In genomic region chr6:31197559-31198305, GRCh38 we compare ENCODE assay signal across 8 cellular contexts. TPM values are rescaled to one million over a fixed set of nuclear protein-coding genes. Genes with fewer than 3 reads are reported as not detected.
DNase-seq lines count a peak whose midpoint lies in the region; ATAC-seq and TF ChIP-seq lines count a peak whose summit lies in the region.

No MANE protein-coding gene starts in this region.

- H3F3A ChIP-seq in MM.1S (ENCODE audit: insufficient read depth, low read length) = peaks cover 33% of the 10 kb centered on the region

- in situ Hi-C loops in HAP-1 (cut with MboI; ENCODE audit: low sequenced_read_pairs) = loop anchor here (5.0 kb wide), 1 partner anchor 170 kb away; no protein-coding TSS in a partner anchor

- WGBS in gastroesophageal sphincter (ENCODE audit: low coverage in 1 of 2), 2 donors = 0% methylated on average over 1 to 6 of the region's 45 CpGs

- H3K79me2 ChIP-seq in MM.1S (ENCODE audit: low read length) = peaks cover 30% of the 10 kb centered on the region

- peak; percentile 90 for DNase-seq in ELF-1 (ENCODE audit: low read depth, low spot score)
- DNase-seq in HAP-1 (ENCODE audit: low spot score in 2 of 2) = peak; percentile 72 to 92
- DNase-seq in MM.1S = peak; percentile 93
- DNase-seq in SIG-M5 treated with dmso at 0.1 percent for 504 hours (lab: John Stamatoyannopoulos, UW; ENCODE audit: unreplicated experiment) = peak; percentile 88
- DNase-seq in activated gamma-delta T cell treated with anti-CD3 and anti-CD28 coated beads, Interleukin-2, amount 50 U/mL, for 16 hours (ENCODE audit: low read depth) = peak; percentile 85
- peak in 48 of 49 donors; percentile 31 to 95 (median 71) for DNase-seq in substantia nigra (lab: John Stamatoyannopoulos, UW)

- TF ChIP-seq EP300 in gastroesophageal sphincter (IDR thresholded peaks at IDR 0.05) = no peak

- H3K9ac ChIP-seq in MM.1S (ENCODE audit: low read length) = peak overlapping the region; percentile 96

- peak; percentile 92 for ATAC-seq in gastroesophageal sphincter

- no peak for TF ChIP-seq CTCF in MM.1S (IDR thresholded peaks at IDR 0.05; ENCODE audit: low read length)
- TF ChIP-seq CTCF in gastroesophageal sphincter (IDR thresholded peaks at IDR 0.05) = peak in 2 of 4 experiments; percentile 12 to 20
- TF ChIP-seq CTCF in neutrophil (IDR thresholded peaks at IDR 0.05) = peak; percentile 51

- H3K4me1 ChIP-seq in HAP-1 (peaks cover 12% of the 10 kb centered on the region), MM.1S (ENCODE audit: low read length) (peaks cover 25% of the 10 kb centered on the region), gastroesophageal sphincter (peaks cover 0 to 41% (median 8%) of the 10 kb centered on the region in 3 donors), neutrophil (ENCODE audit: control insufficient read depth in 1 of 2, insufficient read depth in 1 of 2, low read depth in 1 of 2, low read length in 1 of 2) (peaks cover 56 to 68% of the 10 kb centered on the region in 2 experiments)

- no peaks in the 10 kb centered on the region for H4K20me1 ChIP-seq in MM.1S (ENCODE audit: insufficient read depth, low read length)

- TF ChIP-seq POLR2A in gastroesophageal sphincter (IDR thresholded peaks at IDR 0.05) = peak; percentile 62 to 72

- H3K4me2 ChIP-seq in MM.1S (ENCODE audit: low read depth, low read length) = peak overlapping the region; percentile 64; the same call in 1 of the 2 replicates

- peak overlapping the region; percentile 99 for H3K27ac ChIP-seq in MM.1S (ENCODE audit: low read length)
- H3K27ac ChIP-seq in gastroesophageal sphincter = peak overlapping the region; percentile 90 to 99 (median 94)
- H3K27ac ChIP-seq in neutrophil = peak overlapping the region; percentile 99
- peak overlapping the region; percentile 84 for H3K27ac ChIP-seq in substantia nigra (ENCODE audit: low read depth, low read length, poor library complexity, severe bottlenecking)

- H3K36me3 ChIP-seq in HAP-1 (replicated peaks) = no peaks in the 10 kb centered on the region
- H3K36me3 ChIP-seq in MM.1S (replicated peaks; ENCODE audit: insufficient read depth, low read length) = no peaks in the 10 kb centered on the region
- H3K36me3 ChIP-seq in gastroesophageal sphincter = no peaks in the 10 kb centered on the region
- peaks cover 49% of the 10 kb centered on the region for H3K36me3 ChIP-seq in neutrophil

- H3K27me3 ChIP-seq in HAP-1 (ENCODE audit: low read depth) (no peaks in the 10 kb centered on the region), MM.1S (replicated peaks; ENCODE audit: insufficient read depth, low read length) (no peaks in the 10 kb centered on the region), gastroesophageal sphincter (no peaks in the 10 kb centered on the region), neutrophil (no peaks in the 10 kb centered on the region)

- no peaks in the 10 kb centered on the region for H3K9me3 ChIP-seq in HAP-1
- no peaks in the 10 kb centered on the region for H3K9me3 ChIP-seq in MM.1S (replicated peaks; ENCODE audit: insufficient read depth, low read length)
- no peaks in the 10 kb centered on the region for H3K9me3 ChIP-seq in gastroesophageal sphincter
- H3K9me3 ChIP-seq in neutrophil = no peaks in the 10 kb centered on the region

- H3K4me3 ChIP-seq in HAP-1 (peak overlapping the region; percentile 62), MM.1S (ENCODE audit: low read length) (peak overlapping the region; percentile 88), gastroesophageal sphincter (peak overlapping the region; percentile 48 to 73), neutrophil (ENCODE audit: low read depth in 1 of 2, low read length in 1 of 2) (peak overlapping the region; percentile 95 to 99)

- H2AFZ ChIP-seq in MM.1S (ENCODE audit: low read length) = peak overlapping the region; percentile 66

- no peaks in the 10 kb centered on the region for H3K9me2 ChIP-seq in MM.1S (replicated peaks; ENCODE audit: insufficient read depth, low read length)

RNA-seq across cellular contexts. Expression of gene POU5F1, which starts 27.2 kb away (rescaled TPM):
- total RNA-seq in gastroesophageal sphincter = 1 to 10 TPM in 2 of 4 donors, under 1 TPM in 1, not detected in 1; 0.58 to 3.4 (median 1.1) TPM

RNA-seq across cellular contexts. Expression of gene TCF19, which starts 39.3 kb away (rescaled TPM):
- total RNA-seq in gastroesophageal sphincter = 1 to 10 TPM; 3.9 to 5.9 (median 5.1) TPM

RNA-seq across cellular contexts. Expression of gene CCHCR1, which starts 40.1 kb away (rescaled TPM):
- total RNA-seq in gastroesophageal sphincter = 10 to 100 TPM in 2 of 4 donors, 1 to 10 TPM in 2; 8.2 to 15.6 (median 11.5) TPM

RNA-seq across cellular contexts. Expression of gene PSORS1C2, which starts 58.9 kb away (rescaled TPM):
- not detected for total RNA-seq in gastroesophageal sphincter

Comparison
In these comparisons a context has a peak if more than half of its experiments do, and no peak if none do; other contexts are left out.
1. Peak in every context shown above with its lines: DNase-seq, ATAC-seq, H3K4me3 ChIP-seq and H3K27ac ChIP-seq.